Comparison of ENCODE assay signal across 12 cellular contexts in genomic region chr17:76531501-76532038, GRCh38. TPM values are rescaled to one million over a fixed set of nuclear protein-coding genes. Genes with fewer than 3 reads are reported as not detected.
DNase-seq lines count a peak whose midpoint lies in the region; ATAC-seq and TF ChIP-seq lines count a peak whose summit lies in the region.
"Had no signal": no experiment of that assay in that cellular context is flagged by ENCODE, and none has a peak within 500 bp of the region (broad histone marks: within the 10 kb centered on the region; RNA-seq: fewer than 3 reads in every experiment).

No MANE protein-coding gene starts in this region.

- peaks cover 67% of the 10 kb centered on the region for H3K4me1 Mint-ChIP-seq in osteocyte (ENCODE audit: unreplicated experiment)

- H3K36me3 Mint-ChIP-seq in osteocyte (ENCODE audit: unreplicated experiment): no peaks in the 10 kb centered on the region

- H3K27ac ChIP-seq in heart left ventricle (peak overlapping the region; percentile 89 to 99 (median 95)), gastroesophageal sphincter (peak overlapping the region in 3 of 4 donors; percentile 84 to 94 (median 87)), urinary bladder (ENCODE audit: low read depth) (peak overlapping the region; percentile 95)

- TF ChIP-seq EP300 in gastroesophageal sphincter (IDR thresholded peaks at IDR 0.05): no peak

- no peak for TF ChIP-seq CTCF in heart left ventricle (IDR thresholded peaks at IDR 0.05)
- no peak for TF ChIP-seq CTCF in gastroesophageal sphincter (IDR thresholded peaks at IDR 0.05)
- no peak for TF ChIP-seq CTCF in osteocyte (IDR thresholded peaks at IDR 0.05)

- peaks cover 13 to 77% (median 50%) of the 10 kb centered on the region in 12 donors for H3K4me1 ChIP-seq in heart left ventricle
- peaks cover 0 to 76% (median 53%) of the 10 kb centered on the region in 3 donors for H3K4me1 ChIP-seq in gastroesophageal sphincter
- H3K4me1 ChIP-seq in urinary bladder (ENCODE audit: insufficient read depth): peaks cover 2% of the 10 kb centered on the region

- H3K9me3 Mint-ChIP-seq in osteocyte (ENCODE audit: unreplicated experiment): no peaks in the 10 kb centered on the region

- no peak for TF ChIP-seq POLR2A in heart left ventricle (IDR thresholded peaks at IDR 0.05)
- TF ChIP-seq POLR2A in gastroesophageal sphincter (IDR thresholded peaks at IDR 0.05): no peak

- intact Hi-C loops in heart left ventricle (cut with DNase I) (no loop called here), Right ventricle myocardium superior (cut with DNase I) (no loop called here)

- H3K27me3 Mint-ChIP-seq in osteocyte (ENCODE audit: unreplicated experiment): no peaks in the 10 kb centered on the region

- 77 to 84% (median 80%) methylated on average over 10 to 17 of the region's 17 CpGs for WGBS in heart left ventricle, 4 donors
- 90% methylated on average over 4 of the region's 17 CpGs; no CpG with 5 or more reads in 1 of the 2 donors for WGBS in gastroesophageal sphincter (ENCODE audit: low coverage in 1 of 2), 2 donors
- 70% methylated on average over 17 of the region's 17 CpGs for whole genome bisulfite sequencing in urinary bladder

- H3K4me3 ChIP-seq in heart left ventricle: no peak overlapping the region
- no peak overlapping the region for H3K4me3 ChIP-seq in gastroesophageal sphincter
- H3K4me3 ChIP-seq in urinary bladder (ENCODE audit: low read depth, low read length): no peak overlapping the region

- H3K9me3 ChIP-seq in heart left ventricle: no peaks in the 10 kb centered on the region
- H3K9me3 ChIP-seq in gastroesophageal sphincter: no peaks in the 10 kb centered on the region

- H3K27ac Mint-ChIP-seq in osteocyte (ENCODE audit: unreplicated experiment): peak overlapping the region; percentile 28

- H3K36me3 ChIP-seq in heart left ventricle (peaks cover 0 to 10% (median 0%) of the 10 kb centered on the region in 9 donors), gastroesophageal sphincter (no peaks in the 10 kb centered on the region), urinary bladder (ENCODE audit: insufficient read depth) (no peaks in the 10 kb centered on the region)

- no peak for ATAC-seq in heart left ventricle
- no peak for ATAC-seq in Right ventricle myocardium superior (ENCODE audit: poor library complexity)
- no peak for ATAC-seq in gastroesophageal sphincter
- ATAC-seq in HG03175 (IDR thresholded peaks at IDR 0.05; ENCODE audit: unreplicated experiment): no peak
- ATAC-seq in GM18511 (IDR thresholded peaks at IDR 0.05; ENCODE audit: unreplicated experiment): no peak

- H3K27me3 ChIP-seq in heart left ventricle: peaks cover 0 to 6% (median 0%) of the 10 kb centered on the region in 9 donors
- peaks cover 44% of the 10 kb centered on the region for H3K27me3 ChIP-seq in gastroesophageal sphincter

- DNase-seq in heart left ventricle (peak in 1 of 5 donors; percentile 20), Right ventricle myocardium superior (no peak), osteocyte (ENCODE audit: extremely low spot score, unreplicated experiment) (no peak), HUDEP-2 (lab: John Stamatoyannopoulos, UW; ENCODE audit: unreplicated experiment in 76 of 76) (no peak)
- DNase-seq: activated effector memory CD4-positive, alpha-beta T cell treated with anti-CD3 and anti-CD28 coated beads, Interleukin-2, amount 50 U/mL, for 16 hours; DMS153; SW 1271 had no signal

- no peak overlapping the region for H3K4me3 Mint-ChIP-seq in osteocyte (ENCODE audit: unreplicated experiment)

RNA-seq across cellular contexts. Expression of gene CYGB, which starts 5.9 kb away (rescaled TPM):
- total RNA-seq in heart left ventricle (10 to 100 TPM; 11.8 to 37.9 (median 21.9) TPM), Right ventricle myocardium superior (34.2 TPM), gastroesophageal sphincter (10 to 100 TPM; 12.6 to 23.2 (median 18.8) TPM), osteocyte (8.6 and 9.1 TPM in 2 replicates), urinary bladder (14.4 TPM)
- polyA plus RNA-seq in heart left ventricle (10 to 100 TPM; 16.7 to 25.9 TPM), urinary bladder (68.7 TPM)

RNA-seq across cellular contexts. Expression of gene PRCD, which starts 8.3 kb away (rescaled TPM):
- total RNA-seq in heart left ventricle: 1 to 10 TPM; 1.1 to 4.9 (median 2.7) TPM
- polyA plus RNA-seq in heart left ventricle: 1 to 10 TPM; 1.2 to 7.6 TPM
- total RNA-seq in Right ventricle myocardium superior: 4.0 TPM
- total RNA-seq in gastroesophageal sphincter: 10 to 100 TPM in 1 of 4 donors, 1 to 10 TPM in 2, under 1 TPM in 1; 0.57 to 11.2 (median 2.3) TPM
- total RNA-seq in osteocyte: 1.3 and 1.4 TPM in 2 replicates
- 7.1 TPM for total RNA-seq in urinary bladder
- polyA plus RNA-seq in urinary bladder: 10.6 TPM
- total RNA-seq: endothelial cell of umbilical vein had no signal
- polyA plus RNA-seq: endothelial cell of umbilical vein had no signal

RNA-seq across cellular contexts. Expression of gene RHBDF2, which starts 30.3 kb away (rescaled TPM):
- total RNA-seq in heart left ventricle (10 to 100 TPM in 7 of 9 donors, 1 to 10 TPM in 2; 6.3 to 49.4 (median 14.1) TPM), Right ventricle myocardium superior (15.4 TPM), gastroesophageal sphincter (10 to 100 TPM in 1 of 4 donors, 1 to 10 TPM in 3; 7.3 to 20.5 (median 8.5) TPM), osteocyte (14.5 and 17.5 TPM in 2 replicates), urinary bladder (4.2 TPM)
- polyA plus RNA-seq in heart left ventricle (10 to 100 TPM; 11.7 to 18.3 TPM), urinary bladder (17.2 TPM)

RNA-seq across cellular contexts. Expression of gene ST6GALNAC2, which starts 54.1 kb away (rescaled TPM):
- total RNA-seq in heart left ventricle: 1 to 10 TPM; 3.3 to 7.8 (median 5.6) TPM
- 1 to 10 TPM; 2.1 to 2.3 TPM for polyA plus RNA-seq in heart left ventricle
- total RNA-seq in Right ventricle myocardium superior: 6.1 TPM
- total RNA-seq in gastroesophageal sphincter: 10 to 100 TPM in 2 of 4 donors, 1 to 10 TPM in 2; 5.4 to 27.1 (median 10.6) TPM
- 1.9 and 3.3 TPM in 2 replicates for total RNA-seq in osteocyte
- 10.3 TPM for total RNA-seq in urinary bladder
- polyA plus RNA-seq in urinary bladder: 7.6 TPM
